10 cellular contexts compared by ENCODE assay signal in genomic region chr10:77974396-77975074, GRCh38. TPM values are rescaled to one million over a fixed set of nuclear protein-coding genes. Genes with fewer than 3 reads are reported as not detected.
DNase-seq lines count a peak whose midpoint lies in the region; ATAC-seq and TF ChIP-seq lines count a peak whose summit lies in the region.
"Had no signal": no experiment of that assay in that cellular context is flagged by ENCODE, and none has a peak within 500 bp of the region (broad histone marks: within the 10 kb centered on the region; RNA-seq: fewer than 3 reads in every experiment).

No MANE protein-coding gene starts in this region.

- no peak overlapping the region for H3K9ac ChIP-seq in trophoblast cell (ENCODE audit: low read length)

- no peak overlapping the region for H2BK5ac ChIP-seq in trophoblast cell (ENCODE audit: low read depth, low read length, poor library complexity)

- peaks cover 6% of the 10 kb centered on the region for H3K79me1 ChIP-seq in trophoblast cell (ENCODE audit: low read length)

- H3K27me3 ChIP-seq in esophagus squamous epithelium (no peaks in the 10 kb centered on the region), trophoblast cell (ENCODE audit: insufficient read depth, low read length) (no peaks in the 10 kb centered on the region), right atrium auricular region (no peaks in the 10 kb centered on the region)

- H2AK5ac ChIP-seq in trophoblast cell (ENCODE audit: low read length) = no peak overlapping the region

- H3K4ac ChIP-seq in trophoblast cell (ENCODE audit: low read depth, low read length) = no peak overlapping the region

- peaks cover 0 to 24% (median 0%) of the 10 kb centered on the region in 3 donors for H3K4me1 ChIP-seq in esophagus squamous epithelium
- peaks cover 10 to 13% of the 10 kb centered on the region in 2 experiments for H3K4me1 ChIP-seq in trophoblast cell (ENCODE audit: control insufficient read depth in 1 of 2, insufficient read depth in 2 of 2, low read length in 2 of 2)
- H3K4me1 ChIP-seq in right atrium auricular region = peaks cover 0 to 14% of the 10 kb centered on the region in 2 donors

- TF ChIP-seq CTCF in GM10248 (IDR thresholded peaks at IDR 0.05; ENCODE audit: control extremely low read depth, extremely low read depth, low read depth, missing control alignments) (peak; percentile 19), esophagus squamous epithelium (IDR thresholded peaks at IDR 0.05) (peak in 4 of 6 experiments; percentile 17 to 59 (median 46)), right atrium auricular region (IDR thresholded peaks at IDR 0.05) (peak in 1 of 2 donors; percentile 31)

- H3K23ac ChIP-seq in trophoblast cell (ENCODE audit: low read length) = no peak overlapping the region

- no peak overlapping the region for H3K14ac ChIP-seq in trophoblast cell (ENCODE audit: low read length)

- peak overlapping the region in 2 of 4 donors; percentile 32 to 39 for H3K27ac ChIP-seq in esophagus squamous epithelium
- no peak overlapping the region for H3K27ac ChIP-seq in trophoblast cell (ENCODE audit: low read depth, low read length)
- H3K27ac ChIP-seq in caudate nucleus (ENCODE audit: low read depth, low read length) = no peak overlapping the region
- H3K27ac ChIP-seq in right atrium auricular region = peak overlapping the region in 1 of 2 donors; percentile 31

- H3K4me3 ChIP-seq in esophagus squamous epithelium = no peak overlapping the region
- no peak overlapping the region for H3K4me3 ChIP-seq in trophoblast cell (ENCODE audit: low read depth, low read length)
- H3K4me3 ChIP-seq in right atrium auricular region = no peak overlapping the region
- H3K4me3 ChIP-seq: HAP-1 had no signal

- no peak overlapping the region for H4K12ac ChIP-seq in trophoblast cell (ENCODE audit: low read depth, low read length)

- H2BK12ac ChIP-seq in trophoblast cell (ENCODE audit: low read length) = no peak overlapping the region

- H3K9me3 ChIP-seq in esophagus squamous epithelium (no peaks in the 10 kb centered on the region), trophoblast cell (ENCODE audit: insufficient read depth, low read depth, low read length) (no peaks in the 10 kb centered on the region), right atrium auricular region (no peaks in the 10 kb centered on the region)
- H3K9me3 ChIP-seq: HAP-1 had no signal

- intact Hi-C loops in esophagus squamous epithelium (cut with DNase I) = loop anchor here (10.0 kb wide), 1 partner anchor 130 kb away; no protein-coding TSS in a partner anchor

- no peak for TF ChIP-seq POLR2A in esophagus squamous epithelium (IDR thresholded peaks at IDR 0.05)

- ATAC-seq in HG02885 (IDR thresholded peaks at IDR 0.05; ENCODE audit: poor library complexity, unreplicated experiment) = no peak

- POLR2A ChIA-PET in GM10248 (lab: Yijun Ruan, JAX) = no interaction called here

- WGBS in esophagus squamous epithelium, 2 donors = 62 to 63% methylated on average over 8 of the region's 8 CpGs
- no CpG with 5 or more reads among the region's 8 CpGs for WGBS in trophoblast cell (ENCODE audit: extremely low coverage, insufficient coverage, insufficient read length)

- H4K8ac ChIP-seq in trophoblast cell (ENCODE audit: low read depth, low read length) = no peak overlapping the region

- no peak overlapping the region for H3K4me2 ChIP-seq in trophoblast cell (ENCODE audit: low read length)

- DNase-seq in GM10248 (ENCODE audit: extremely low spot score) = no peak
- DNase-seq in NCI-H510A treated with DMSO at 0.1 percent for 48 hours (lab: John Stamatoyannopoulos, UW) = peak; percentile 4
- no peak for DNase-seq in esophagus squamous epithelium (lab: John Stamatoyannopoulos, UW)
- peak; percentile 65 to 82 for DNase-seq in trophoblast cell
- no peak for DNase-seq in caudate nucleus (lab: John Stamatoyannopoulos, UW)
- DNase-seq in T1000 (lab: John Stamatoyannopoulos, UW) = no peak
- no peak for DNase-seq in right atrium auricular region (ENCODE audit: low spot score)
- DNase-seq: naive B cell had no signal

- no peaks in the 10 kb centered on the region for H3K79me2 ChIP-seq in trophoblast cell (ENCODE audit: control insufficient read depth, insufficient read depth, low read length, poor library complexity)

- H3K36me3 ChIP-seq in esophagus squamous epithelium = peaks cover 10 to 46% (median 24%) of the 10 kb centered on the region in 3 donors
- H3K36me3 ChIP-seq in trophoblast cell (ENCODE audit: control insufficient read depth in 1 of 2, insufficient read depth in 2 of 2, low read length in 2 of 2) = peaks cover 18 to 29% of the 10 kb centered on the region in 2 experiments
- peaks cover 32% of the 10 kb centered on the region for H3K36me3 ChIP-seq in right atrium auricular region

- no peak overlapping the region for H2AFZ ChIP-seq in trophoblast cell (ENCODE audit: insufficient read depth, low read length, poor library complexity)

- H3K18ac ChIP-seq in trophoblast cell (ENCODE audit: low read length) = no peak overlapping the region

- CTCF ChIA-PET in GM10248 (lab: Yijun Ruan, JAX) = interaction anchor here (0.7 kb wide), 1 partner anchor 10 kb away, joined by 3 read pairs; no protein-coding TSS in a partner anchor

- H4K91ac ChIP-seq in trophoblast cell (ENCODE audit: low read depth, low read length) = no peak overlapping the region

- no peak overlapping the region for H2BK120ac ChIP-seq in trophoblast cell (ENCODE audit: insufficient read depth, low read length, poor library complexity)

RNA-seq across cellular contexts. Expression of gene DLG5, which starts 48.0 kb away (rescaled TPM):
- total RNA-seq in esophagus squamous epithelium (10 to 100 TPM; 34.1 to 50.9 (median 41.3) TPM), right atrium auricular region (10 to 100 TPM; 10.5 to 20.4 TPM)
- 82.9 and 86.6 TPM in 2 replicates for polyA plus RNA-seq in trophoblast cell (2013)

RNA-seq across cellular contexts. Expression of gene POLR3A, which starts 54.8 kb away (rescaled TPM):
- total RNA-seq in esophagus squamous epithelium = 10 to 100 TPM in 3 of 4 donors, 1 to 10 TPM in 1; 8.3 to 13.5 (median 12.0) TPM
- polyA plus RNA-seq in trophoblast cell (2013) = 10.5 and 10.7 TPM in 2 replicates
- 1 to 10 TPM; 6.9 to 8.2 TPM for total RNA-seq in right atrium auricular region

RNA-seq across cellular contexts. Expression of gene RPS24, which starts 59.1 kb away (rescaled TPM):
- total RNA-seq in esophagus squamous epithelium = 1,000 to 10,000 TPM; 1,266 to 3,992 (median 2,440) TPM
- polyA plus RNA-seq in trophoblast cell (2013) = 3,499 and 3,574 TPM in 2 replicates
- total RNA-seq in right atrium auricular region = 1,000 to 10,000 TPM; 1,060 to 1,748 TPM

Comparison
In these comparisons a context has a peak if more than half of its experiments do, and no peak if none do; other contexts are left out.
1. DNase-seq: peak in NCI-H510A treated with DMSO at 0.1 percent for 48 hours (single experiment) and trophoblast cell (2 of 2); none in GM10248 (single experiment), esophagus squamous epithelium (single experiment), caudate nucleus (0 of 61), T1000 (single experiment) and right atrium auricular region (single experiment).